ENCODE assay signal across 17 cellular contexts in the genomic region with DNA sequence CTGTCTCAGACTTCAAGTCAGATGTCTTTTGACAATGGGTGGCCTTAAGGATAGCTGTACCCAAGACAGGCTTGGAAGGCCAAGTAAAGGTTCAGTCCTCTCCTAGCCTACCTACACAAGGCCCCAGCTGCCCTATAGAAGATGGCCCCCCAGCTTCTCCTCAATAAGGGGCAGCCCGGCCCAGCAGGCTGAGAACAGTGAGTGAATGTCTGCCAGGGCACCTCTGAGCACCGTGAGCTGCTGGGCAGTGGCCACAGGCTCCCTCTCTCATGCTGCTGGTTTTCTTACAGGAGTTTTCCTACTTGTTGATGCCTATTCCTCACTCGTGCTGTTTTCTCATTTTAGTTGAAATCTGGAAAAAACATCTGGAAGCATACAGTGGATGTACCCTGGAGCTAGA. TPM values are rescaled to one million over a fixed set of nuclear protein-coding genes. Genes with fewer than 3 reads are reported as not detected.
DNase-seq lines count a peak whose midpoint lies in the region; ATAC-seq and TF ChIP-seq lines count a peak whose summit lies in the region.
"Had no signal": no experiment of that assay in that cellular context is flagged by ENCODE, and none has a peak within 500 bp of the region (broad histone marks: within the 10 kb centered on the region; RNA-seq: fewer than 3 reads in every experiment).

No MANE protein-coding gene starts in this region.

- peak; percentile 36 for DNase-seq in activated CD8-positive, alpha-beta memory T cell treated with anti-CD3 and anti-CD28 coated beads, Interleukin-2, amount 10 ng/mL, durations not matched to agents 7 days and 5 days
- no peak for DNase-seq in activated CD8-positive, alpha-beta memory T cell treated with anti-CD3 and anti-CD28 coated beads, Interleukin-2, amount 50 U/mL, for 48 hours
- no peak for DNase-seq in CD8-positive, alpha-beta T cell
- DNase-seq in gastrocnemius medialis (no peak), NOMO-1 treated with dmso at 0.1 percent for 144 hours (lab: John Stamatoyannopoulos, UW; ENCODE audit: unreplicated experiment) (no peak), endothelial cell (ENCODE audit: low spot score) (no peak), hepatic stellate cell (ENCODE audit: low spot score) (no peak)
- DNase-seq: activated CD4-positive, alpha-beta T cell treated with anti-CD3 and anti-CD28 coated beads for 36 hours; cerebellar nuclear complex; effector memory CD4-positive, alpha-beta T cell; Kasumi-1; mucosa of descending colon; stimulated activated naive CD4-positive, alpha-beta T cell treated with Interleukin-2 at 50 U/mL for 16 hours had no signal

- in situ Hi-C loops in gastrocnemius medialis (cut with MboI; ENCODE audit: low sequenced_read_pairs in 4 of 4), result no loop called here

- H3K36me3 ChIP-seq in CD8-positive, alpha-beta T cell (ENCODE audit: insufficient read depth, low read length), result peaks cover 87% of the 10 kb centered on the region
- H3K36me3 ChIP-seq in gastrocnemius medialis, result peaks cover 0 to 76% of the 10 kb centered on the region in 2 donors

- H3K9me3 ChIP-seq in CD8-positive, alpha-beta T cell (ENCODE audit: low read length), result no peaks in the 10 kb centered on the region
- H3K9me3 ChIP-seq in gastrocnemius medialis, result no peaks in the 10 kb centered on the region
- H3K9me3 ChIP-seq: A549, mucosa of descending colon, right atrium auricular region had no signal

- peaks cover 51% of the 10 kb centered on the region for H3K36me3 Mint-ChIP-seq in activated CD8-positive, alpha-beta memory T cell treated with anti-CD3 and anti-CD28 coated beads, Interleukin-2, amount 10 ng/mL, durations not matched to agents 7 days and 5 days
- peaks cover 87% of the 10 kb centered on the region for H3K36me3 Mint-ChIP-seq in CD8-positive, alpha-beta T cell
- peaks cover 36% of the 10 kb centered on the region for H3K36me3 Mint-ChIP-seq in endothelial cell (ENCODE audit: low read depth, unreplicated experiment)

- CTCF ChIA-PET in activated CD8-positive, alpha-beta memory T cell treated with anti-CD3 and anti-CD28 coated beads, Interleukin-2, amount 10 ng/mL, durations not matched to agents 7 days and 5 days (lab: Charles Lee), result interaction anchor here (0.7 to 1.8 kb wide), 4 partner anchors 9 to 70 kb away, joined by 3 to 4 read pairs (median 3); no protein-coding TSS in a partner anchor
- CTCF ChIA-PET in CD8-positive, alpha-beta T cell (lab: Charles Lee), result interaction anchor here (1.7 to 3.1 kb wide), 3 partner anchors 10 to 191 kb away, joined by 4 to 8 read pairs (median 7); no protein-coding TSS in a partner anchor

- no peak for TF ChIP-seq CTCF in CD8-positive, alpha-beta T cell (IDR thresholded peaks at IDR 0.05)
- TF ChIP-seq CTCF in gastrocnemius medialis (IDR thresholded peaks at IDR 0.05 in 4 of 5, conservative IDR thresholded peaks at IDR 0.05 in 1 of 5) (no peak), endothelial cell (IDR thresholded peaks at IDR 0.05; ENCODE audit: unreplicated experiment) (no peak)

- POLR2A ChIA-PET in CD8-positive, alpha-beta T cell (lab: Charles Lee), result interaction anchor here (1.2 kb wide), 1 partner anchor 15 kb away, joined by 3 read pairs; no protein-coding TSS in a partner anchor

- no peak overlapping the region for H3K4me3 Mint-ChIP-seq in activated CD8-positive, alpha-beta memory T cell treated with anti-CD3 and anti-CD28 coated beads, Interleukin-2, amount 10 ng/mL, durations not matched to agents 7 days and 5 days
- no peak overlapping the region for H3K4me3 Mint-ChIP-seq in CD8-positive, alpha-beta T cell
- H3K4me3 Mint-ChIP-seq in endothelial cell (ENCODE audit: unreplicated experiment), result no peak overlapping the region
- H3K4me3 Mint-ChIP-seq: activated CD4-positive, alpha-beta T cell treated with anti-CD3 and anti-CD28 coated beads for 36 hours had no signal

- no peaks in the 10 kb centered on the region for H3K27me3 ChIP-seq in CD8-positive, alpha-beta T cell (ENCODE audit: insufficient read depth, low read length)
- H3K27me3 ChIP-seq in gastrocnemius medialis, result no peaks in the 10 kb centered on the region
- H3K27me3 ChIP-seq: right atrium auricular region had no signal

- no peak overlapping the region for H3K4me3 ChIP-seq in CD8-positive, alpha-beta T cell (ENCODE audit: low read depth, low read length)
- no peak overlapping the region for H3K4me3 ChIP-seq in gastrocnemius medialis
- H3K4me3 ChIP-seq: A549, GM12878, mucosa of descending colon, right atrium auricular region had no signal

- peaks cover 40% of the 10 kb centered on the region for H3K4me1 Mint-ChIP-seq in activated CD8-positive, alpha-beta memory T cell treated with anti-CD3 and anti-CD28 coated beads, Interleukin-2, amount 10 ng/mL, durations not matched to agents 7 days and 5 days
- H3K4me1 Mint-ChIP-seq in CD8-positive, alpha-beta T cell (ENCODE audit: low read depth), result peaks cover 3% of the 10 kb centered on the region
- H3K4me1 Mint-ChIP-seq in endothelial cell (ENCODE audit: unreplicated experiment), result peaks cover 14% of the 10 kb centered on the region

- no peak overlapping the region for H3K27ac ChIP-seq in CD8-positive, alpha-beta T cell (ENCODE audit: low read depth, low read length)
- H3K27ac ChIP-seq in cingulate gyrus (ENCODE audit: low read depth, low read length), result peak overlapping the region; percentile 80
- H3K27ac ChIP-seq in gastrocnemius medialis, result peak overlapping the region; percentile 68 to 87 (median 78)
- H3K27ac ChIP-seq: A549, right atrium auricular region had no signal

- H3K9me3 Mint-ChIP-seq in activated CD8-positive, alpha-beta memory T cell treated with anti-CD3 and anti-CD28 coated beads, Interleukin-2, amount 10 ng/mL, durations not matched to agents 7 days and 5 days (ENCODE audit: low read depth), result no peaks in the 10 kb centered on the region
- H3K9me3 Mint-ChIP-seq in CD8-positive, alpha-beta T cell, result no peaks in the 10 kb centered on the region
- no peaks in the 10 kb centered on the region for H3K9me3 Mint-ChIP-seq in endothelial cell (ENCODE audit: unreplicated experiment)

- no peaks in the 10 kb centered on the region for H3K4me1 ChIP-seq in CD8-positive, alpha-beta T cell (ENCODE audit: insufficient read depth, low read length)
- H3K4me1 ChIP-seq in gastrocnemius medialis, result peaks cover 30 to 42% of the 10 kb centered on the region in 2 donors
- H3K4me1 ChIP-seq: A549 had no signal

- intact Hi-C loops in CD8-positive, alpha-beta T cell (cut with DNase I, micrococcal nuclease), result loop anchor here in 1 of 2 experiments (5.0 kb wide), 1 partner anchor 36 kb away; no protein-coding TSS in a partner anchor
- intact Hi-C loops in gastrocnemius medialis (cut with DNase I; ENCODE audit: low total_unique reads), result no loop called here

- H3K27ac Mint-ChIP-seq in activated CD8-positive, alpha-beta memory T cell treated with anti-CD3 and anti-CD28 coated beads, Interleukin-2, amount 10 ng/mL, durations not matched to agents 7 days and 5 days, result no peak overlapping the region
- H3K27ac Mint-ChIP-seq in CD8-positive, alpha-beta T cell, result peak overlapping the region; percentile 45
- no peak overlapping the region for H3K27ac Mint-ChIP-seq in endothelial cell (ENCODE audit: unreplicated experiment)

- H3K27me3 Mint-ChIP-seq in activated CD8-positive, alpha-beta memory T cell treated with anti-CD3 and anti-CD28 coated beads, Interleukin-2, amount 10 ng/mL, durations not matched to agents 7 days and 5 days, result no peaks in the 10 kb centered on the region
- no peaks in the 10 kb centered on the region for H3K27me3 Mint-ChIP-seq in CD8-positive, alpha-beta T cell (ENCODE audit: low read depth)
- peaks cover 3% of the 10 kb centered on the region for H3K27me3 Mint-ChIP-seq in endothelial cell (ENCODE audit: unreplicated experiment)
- H3K27me3 Mint-ChIP-seq: activated CD4-positive, alpha-beta T cell treated with anti-CD3 and anti-CD28 coated beads for 36 hours had no signal

- no peak for ATAC-seq in activated CD8-positive, alpha-beta memory T cell treated with anti-CD3 and anti-CD28 coated beads, Interleukin-2, amount 10 ng/mL, durations not matched to agents 7 days and 5 days
- ATAC-seq in CD8-positive, alpha-beta T cell, result no peak
- ATAC-seq in gastrocnemius medialis, result peak in 1 of 2 donors; percentile 7
- ATAC-seq: activated CD4-positive, alpha-beta T cell treated with anti-CD3 and anti-CD28 coated beads for 36 hours; mucosa of descending colon had no signal

- no peak for TF ChIP-seq POLR2A in gastrocnemius medialis (IDR thresholded peaks at IDR 0.05)

RNA-seq across cellular contexts. Expression of gene SECISBP2, which starts 40.1 kb away (rescaled TPM):
- 10 to 100 TPM; 36.1 to 40.2 TPM for total RNA-seq in activated CD8-positive, alpha-beta memory T cell treated with anti-CD3 and anti-CD28 coated beads, Interleukin-2, amount 10 ng/mL, durations not matched to agents 7 days and 5 days
- total RNA-seq in CD8-positive, alpha-beta T cell, result 10 to 100 TPM; 90.2 to 92.1 TPM
- total RNA-seq in gastrocnemius medialis (10 to 100 TPM; 40.2 to 70.8 (median 54.9) TPM), endothelial cell (ENCODE audit: unreplicated experiment) (41.3 TPM)

RNA-seq across cellular contexts. Expression of gene CKS2, which starts 47.4 kb away (rescaled TPM):
- 100 to 1,000 TPM; 200 to 225 TPM for total RNA-seq in activated CD8-positive, alpha-beta memory T cell treated with anti-CD3 and anti-CD28 coated beads, Interleukin-2, amount 10 ng/mL, durations not matched to agents 7 days and 5 days
- 1 to 10 TPM; 8.4 to 9.3 TPM for total RNA-seq in CD8-positive, alpha-beta T cell
- total RNA-seq in gastrocnemius medialis, result 10 to 100 TPM in 1 of 4 donors, 1 to 10 TPM in 3; 6.5 to 13.2 (median 6.9) TPM
- 49.2 TPM for total RNA-seq in endothelial cell (ENCODE audit: unreplicated experiment)
